28 cellular contexts compared by ENCODE assay signal in the genomic region with DNA sequence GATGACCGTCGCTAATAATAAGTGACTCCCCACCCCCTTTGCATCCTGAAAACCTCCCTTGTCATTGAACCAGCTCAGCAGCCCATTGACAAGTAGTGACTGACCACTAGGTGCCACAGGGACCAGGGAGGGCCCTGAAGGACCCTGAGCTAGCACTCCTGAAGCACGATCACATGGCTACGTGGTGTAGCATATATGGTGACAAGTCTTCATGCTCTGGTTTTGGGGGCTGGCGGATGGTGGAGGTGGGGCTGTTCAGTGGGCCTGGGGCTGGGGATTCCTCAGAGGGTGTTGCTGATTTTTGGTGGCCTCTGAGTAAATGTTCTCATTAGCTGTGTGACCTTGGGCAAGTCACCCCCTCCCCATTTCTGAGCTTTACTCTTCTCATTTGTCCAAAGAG. TPM values are rescaled to one million over a fixed set of nuclear protein-coding genes. Genes with fewer than 3 reads are reported as not detected.
"Had no signal": no experiment of that assay in that cellular context is flagged by ENCODE, and none has a peak within 500 bp of the region (broad histone marks: within the 10 kb centered on the region; RNA-seq: fewer than 3 reads in every experiment).

No MANE protein-coding gene starts in this region.

- DNase-seq: naive thymus-derived CD4-positive, alpha-beta T cell; natural killer cell; occipital lobe; pancreas; retina; right cardiac atrium; sigmoid colon; stimulated activated CD4-positive, alpha-beta T cell treated with anti-CD3 and anti-CD28 coated beads, Interleukin-15, amount 100 ng/mL, for 24 hours; stimulated activated CD4-positive, alpha-beta T cell treated with anti-CD3 and anti-CD28 coated beads, Interleukin-2, amount 100 ng/mL, for 24 hours; stimulated activated CD4-positive, alpha-beta T cell treated with anti-CD3 and anti-CD28 coated beads, Interleukin-2, amount 100 ng/mL, for 48 hours; stimulated activated CD4-positive, alpha-beta T cell treated with anti-CD3 and anti-CD28 coated beads, Interleukin-4, amount 100 ng/mL, for 24 hours; stimulated activated naive B cell treated with anti-CD40 and anti-IgM and Interleukin-4, amounts not matched to agents 10 μg/mL and 1 μg/mL and 100 μg/mL, for 72 hours; stimulated activated naive CD4-positive, alpha-beta T cell treated with Interleukin-2 at 50 U/mL for 16 hours; stomach; testis; tibial artery; transverse colon; upper lobe of right lung had no signal

- H3K9me3 ChIP-seq: pancreas, prostate gland, right lobe of liver, sigmoid colon, stomach, suprapubic skin, testis, tibial artery, transverse colon, upper lobe of right lung, vagina had no signal

- H3K27ac Mint-ChIP-seq: naive thymus-derived CD4-positive, alpha-beta T cell; neural progenitor cell; stimulated activated effector memory CD8-positive, alpha-beta T cell treated with anti-CD3 and anti-CD28 coated beads, Interleukin-12 subunit alpha, Interleukin-12 subunit beta, amount 100 ng/mL, for 72 hours; stimulated activated naive B cell treated with anti-CD40 and anti-IgM and Interleukin-4, amounts not matched to agents 10 μg/mL and 1 μg/mL and 100 μg/mL, for 72 hours; stimulated activated naive CD8-positive, alpha-beta T cell treated with anti-CD3 and anti-CD28 coated beads, Interleukin-15, Interleukin-2, amounts not matched to agents 100 ng/mL and 50 ng/mL, for 24 hours; type B pancreatic cell had no signal

- H3K4me1 ChIP-seq: pancreas, prostate gland, testis had no signal

- H2AFZ ChIP-seq: neural progenitor cell had no signal

- H3K27me3 ChIP-seq: right lobe of liver, testis, vagina had no signal

- H3K36me3 Mint-ChIP-seq: naive thymus-derived CD4-positive, alpha-beta T cell; natural killer cell; neural progenitor cell; stimulated activated effector memory CD8-positive, alpha-beta T cell treated with anti-CD3 and anti-CD28 coated beads, Interleukin-12 subunit alpha, Interleukin-12 subunit beta, amount 100 ng/mL, for 72 hours; stimulated activated naive B cell treated with anti-CD40 and anti-IgM and Interleukin-4, amounts not matched to agents 10 μg/mL and 1 μg/mL and 100 μg/mL, for 72 hours; type B pancreatic cell had no signal

- ATAC-seq: naive thymus-derived CD4-positive, alpha-beta T cell; natural killer cell; pancreas; right cardiac atrium; stimulated activated effector memory CD8-positive, alpha-beta T cell treated with anti-CD3 and anti-CD28 coated beads, Interleukin-12 subunit alpha, Interleukin-12 subunit beta, amount 100 ng/mL, for 72 hours; stimulated activated naive B cell treated with anti-CD40 and anti-IgM and Interleukin-4, amounts not matched to agents 10 μg/mL and 1 μg/mL and 100 μg/mL, for 72 hours; upper lobe of right lung had no signal

- H3K27ac ChIP-seq: neural progenitor cell, pancreas, prostate gland, right lobe of liver, sigmoid colon, stomach, suprapubic skin, testis, tibial artery, transverse colon, upper lobe of right lung, vagina had no signal

- H3K36me3 ChIP-seq: neural progenitor cell, pancreas, prostate gland, right lobe of liver, sigmoid colon, stomach, suprapubic skin, tibial artery, transverse colon, upper lobe of right lung, vagina had no signal

- H3K9me3 Mint-ChIP-seq: natural killer cell; nephron; neural progenitor cell; stimulated activated effector memory CD8-positive, alpha-beta T cell treated with anti-CD3 and anti-CD28 coated beads, Interleukin-12 subunit alpha, Interleukin-12 subunit beta, amount 100 ng/mL, for 72 hours; stimulated activated naive B cell treated with anti-CD40 and anti-IgM and Interleukin-4, amounts not matched to agents 10 μg/mL and 1 μg/mL and 100 μg/mL, for 72 hours; stimulated activated naive CD8-positive, alpha-beta T cell treated with anti-CD3 and anti-CD28 coated beads, Interleukin-15, Interleukin-2, amounts not matched to agents 100 ng/mL and 50 ng/mL, for 24 hours; type B pancreatic cell had no signal

- H3K4me3 ChIP-seq: neural progenitor cell, pancreas, prostate gland, right lobe of liver, sigmoid colon, stomach, suprapubic skin, testis, tibial artery, transverse colon, upper lobe of right lung, vagina had no signal

- H3K4me2 ChIP-seq: neural progenitor cell had no signal

- H3K4me3 Mint-ChIP-seq: naive thymus-derived CD4-positive, alpha-beta T cell; natural killer cell; nephron; neural progenitor cell; stimulated activated effector memory CD8-positive, alpha-beta T cell treated with anti-CD3 and anti-CD28 coated beads, Interleukin-12 subunit alpha, Interleukin-12 subunit beta, amount 100 ng/mL, for 72 hours; stimulated activated naive B cell treated with anti-CD40 and anti-IgM and Interleukin-4, amounts not matched to agents 10 μg/mL and 1 μg/mL and 100 μg/mL, for 72 hours; stimulated activated naive CD8-positive, alpha-beta T cell treated with anti-CD3 and anti-CD28 coated beads, Interleukin-15, Interleukin-2, amounts not matched to agents 100 ng/mL and 50 ng/mL, for 24 hours; type B pancreatic cell had no signal

RNA-seq across cellular contexts. Expression of a gene that starts 4.7 kb away (rescaled TPM):
- total RNA-seq: subcutaneous adipose tissue, vagina had no signal
- polyA plus RNA-seq: naive thymus-derived CD4-positive, alpha-beta T cell had no signal
